In genomic region chr1:235075121-235075954, GRCh38 we compare ENCODE assay signal across 8 cellular contexts. TPM values are rescaled to one million over a fixed set of nuclear protein-coding genes. Genes with fewer than 3 reads are reported as not detected.
DNase-seq lines count a peak whose midpoint lies in the region; TF ChIP-seq lines count a peak whose summit lies in the region.

No MANE protein-coding gene starts in this region.

- peaks cover 0 to 5% of the 10 kb centered on the region in 2 donors for H3K36me3 ChIP-seq in muscle layer of duodenum (ENCODE audit: control insufficient read depth in 1 of 2, insufficient read depth in 2 of 2, low read length in 2 of 2)

- no peaks in the 10 kb centered on the region for H3K9me3 ChIP-seq in muscle layer of duodenum (ENCODE audit: control insufficient read depth in 1 of 2, low read length in 2 of 2)

- in situ Hi-C loops in Caki2 (cut with HindIII; ENCODE audit: low pct_unique_long_range_greater_than_20kb, low sequenced_read_pairs), result loop anchor here (5.0 kb wide), 1 partner anchor 98 kb away; no protein-coding TSS in a partner anchor

- peaks cover 30 to 36% of the 10 kb centered on the region in 2 donors for H3K4me1 ChIP-seq in muscle layer of duodenum (ENCODE audit: control insufficient read depth in 1 of 2, insufficient read depth in 2 of 2, low read length in 2 of 2)

- no peak for TF ChIP-seq CTCF in GM20000 (IDR thresholded peaks at IDR 0.05; ENCODE audit: extremely low read depth, missing control alignments)

- peak overlapping the region; percentile 14 to 32 for H3K4me3 ChIP-seq in muscle layer of duodenum (ENCODE audit: low read depth in 1 of 2, low read length in 2 of 2)

- DNase-seq in Caki2 (ENCODE audit: low read depth), result peak; percentile 63
- DNase-seq in GM20000 (ENCODE audit: low spot score), result peak; percentile 73
- DNase-seq in HS-27A (ENCODE audit: low read depth), result peak; percentile 58
- DNase-seq in activated CD4-positive, alpha-beta T cell treated with anti-CD3 and anti-CD28 coated beads for 4 hours, result peak; percentile 72 to 81
- DNase-seq in dermis blood vessel endothelial cell, result peak; percentile 93
- DNase-seq in stimulated activated CD8-positive, alpha-beta memory T cell treated with anti-CD3 and anti-CD28 coated beads, Interleukin-7, amount 100 ng/mL, for 4 hours (ENCODE audit: low read depth in 2 of 2), result peak; percentile 71 to 72
- no peak for DNase-seq in NCI-H82 (lab: John Stamatoyannopoulos, UW)

- H3K27me3 ChIP-seq in muscle layer of duodenum (ENCODE audit: low read depth, low read length), result no peaks in the 10 kb centered on the region

- peak overlapping the region; percentile 98 for H3K27ac ChIP-seq in muscle layer of duodenum (ENCODE audit: low read length)

RNA-seq across cellular contexts. Expression of gene TOMM20, which starts 53.3 kb away (rescaled TPM):
- 104 and 111 TPM in 2 replicates for total RNA-seq in Caki2 (2014; rRNA removed; shearing (Covaris generic); ENCODE audit: low replicate concordance)
- 65.7 and 83.6 TPM in 2 replicates for total RNA-seq in dermis blood vessel endothelial cell
